In the genomic region with DNA sequence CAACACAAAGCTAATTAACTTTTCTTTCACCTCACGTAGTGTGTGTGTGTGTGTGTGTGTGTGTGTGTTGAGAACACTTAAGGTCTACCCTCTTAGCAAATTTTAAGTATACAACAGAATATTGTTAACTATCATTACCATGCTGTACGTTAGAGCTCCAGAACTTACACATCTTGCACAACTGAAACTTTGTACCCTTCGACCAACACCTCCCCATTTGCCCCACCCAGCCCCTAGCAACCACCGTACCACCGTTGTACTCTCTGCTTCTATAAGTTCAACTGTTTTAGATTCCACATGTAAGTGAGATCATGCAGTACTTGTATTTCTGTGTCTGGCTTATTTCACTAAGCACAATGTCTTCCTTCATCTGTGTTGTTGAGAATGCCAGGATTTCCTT, we compare ENCODE assay signal across 26 cellular contexts. TPM values are rescaled to one million over a fixed set of nuclear protein-coding genes. Genes with fewer than 3 reads are reported as not detected.
DNase-seq lines count a peak whose midpoint lies in the region; ATAC-seq, FAIRE-seq and TF ChIP-seq lines count a peak whose summit lies in the region.
"Had no signal": no experiment of that assay in that cellular context is flagged by ENCODE, and none has a peak within 500 bp of the region (broad histone marks: within the 10 kb centered on the region; RNA-seq: fewer than 3 reads in every experiment).

No MANE protein-coding gene starts in this region.

- no TSS peak for BruUV-seq in HepG2 (replicated peaks; lab: Mats Ljungman, UMichigan)

- no peaks in the 10 kb centered on the region for H3K79me2 ChIP-seq in HepG2 (ENCODE audit: insufficient read depth, low read length)
- no peaks in the 10 kb centered on the region for H3K79me2 ChIP-seq in GM23248 (ENCODE audit: insufficient read depth)

- POLR2A ChIA-PET in HepG2 (lab: Yijun Ruan, JAX), result no interaction called here

- WGBS in HepG2 (ENCODE audit: low lambda C conversion rate), result under 1% methylated on average over 5 of the region's 5 CpGs
- WGBS in right lobe of liver (ENCODE audit: insufficient coverage, low coverage, low lambda C conversion rate, missing lambda C conversion rate), result 49% methylated on average over 5 of the region's 5 CpGs
- 89% methylated on average over 5 of the region's 5 CpGs for WGBS in esophagus muscularis mucosa
- WGBS in small intestine, 3 donors, result 19 to 43% (median 30%) methylated on average over 5 of the region's 5 CpGs
- 85% methylated on average over 5 of the region's 5 CpGs for WGBS in prostate gland
- WGBS in GM23248 (ENCODE audit: low coverage in 1 of 2, low lambda C conversion rate in 2 of 2, missing lambda C conversion rate in 2 of 2), 2 experiments, result 55 to 62% methylated on average over 5 of the region's 5 CpGs

- TF ChIP-seq CTCF in HepG2 (CRISPR knock-in tag; IDR thresholded peaks at IDR 0.05) (no peak), right lobe of liver (IDR thresholded peaks at IDR 0.05) (no peak), esophagus muscularis mucosa (IDR thresholded peaks at IDR 0.05) (no peak), prostate gland (IDR thresholded peaks at IDR 0.05) (no peak)

- H2AFZ ChIP-seq in HepG2 (ENCODE audit: low read length), result no peak overlapping the region
- H2AFZ ChIP-seq in GM23248, result no peak overlapping the region

- ATAC-seq in HepG2 (peak; percentile 90), right lobe of liver (no peak)
- ATAC-seq: GM12878 had no signal

- CTCF ChIA-PET in HepG2 (lab: Yijun Ruan, JAX; ENCODE audit: low intra/inter-chr PET ratio, low total read pairs), result no interaction called here

- no peaks in the 10 kb centered on the region for H3K9me3 ChIP-seq in HepG2 (ENCODE audit: low read length)
- H3K9me3 ChIP-seq in right lobe of liver, result no peaks in the 10 kb centered on the region
- H3K9me3 ChIP-seq in esophagus muscularis mucosa, result no peaks in the 10 kb centered on the region
- H3K9me3 ChIP-seq in small intestine (ENCODE audit: control insufficient read depth, low read depth), result no peaks in the 10 kb centered on the region
- H3K9me3 ChIP-seq in prostate gland, result no peaks in the 10 kb centered on the region
- no peaks in the 10 kb centered on the region for H3K9me3 ChIP-seq in GM23248 (ENCODE audit: low read depth)
- H3K9me3 ChIP-seq: BE2C had no signal

- H4K20me1 ChIP-seq in HepG2 (ENCODE audit: insufficient read depth, low read length), result no peaks in the 10 kb centered on the region
- no peaks in the 10 kb centered on the region for H4K20me1 ChIP-seq in GM23248 (ENCODE audit: insufficient read depth)
- H4K20me1 ChIP-seq: BLaER1 had no signal

- H3K27ac ChIP-seq in HepG2 (ENCODE audit: extremely low read length, insufficient read depth, low read length) (no peak overlapping the region), right lobe of liver (no peak overlapping the region), esophagus muscularis mucosa (replicated peaks in 1 of 4) (no peak overlapping the region), small intestine (ENCODE audit: low read depth in 1 of 2, low read length in 1 of 2) (no peak overlapping the region), prostate gland (no peak overlapping the region), GM23248 (no peak overlapping the region)
- H3K27ac ChIP-seq: BLaER1 had no signal

- H3K9ac ChIP-seq in HepG2 (ENCODE audit: insufficient read depth, low read depth, low read length), result no peak overlapping the region
- H3K9ac ChIP-seq in GM23248, result no peak overlapping the region
- H3K9ac ChIP-seq: BLaER1 had no signal

- H3K36me3 ChIP-seq in HepG2 (replicated peaks in 1 of 2; ENCODE audit: control insufficient read depth in 1 of 2, insufficient read depth in 2 of 2, low read length in 2 of 2) (no peaks in the 10 kb centered on the region), right lobe of liver (no peaks in the 10 kb centered on the region), esophagus muscularis mucosa (no peaks in the 10 kb centered on the region), small intestine (ENCODE audit: control insufficient read depth in 2 of 2, insufficient read depth in 2 of 2, low read length in 2 of 2) (peaks cover 0 to 2% of the 10 kb centered on the region in 2 donors), prostate gland (no peaks in the 10 kb centered on the region), GM23248 (ENCODE audit: low read depth) (no peaks in the 10 kb centered on the region)
- H3K36me3 ChIP-seq: BE2C, BLaER1 had no signal

- TF ChIP-seq POLR2A in HepG2 (IDR thresholded peaks at IDR 0.05; ENCODE audit: insufficient read depth in 1 of 2, low read depth in 2 of 2, low read length in 2 of 2) (no peak), right lobe of liver (IDR thresholded peaks at IDR 0.05) (no peak), esophagus muscularis mucosa (IDR thresholded peaks at IDR 0.05; ENCODE audit: low read depth) (no peak), prostate gland (IDR thresholded peaks at IDR 0.05) (no peak)

- H3F3A ChIP-seq in GM23248 (ENCODE audit: insufficient read depth), result no peaks in the 10 kb centered on the region

- intact Hi-C loops in HepG2 (cut with micrococcal nuclease; ENCODE audit: unreplicated experiment) (no loop called here), right lobe of liver (cut with DNase I) (no loop called here), esophagus muscularis mucosa (cut with DNase I) (no loop called here), prostate gland (cut with DNase I) (no loop called here)

- TF ChIP-seq RAD21 in HepG2 (CRISPR knock-in tag; IDR thresholded peaks at IDR 0.05), result no peak

- in situ Hi-C loops in HepG2 (cut with HindIII; ENCODE audit: extremely low pct_ligation_motif_present, low pct_unique_long_range_greater_than_20kb), result no loop called here
- in situ Hi-C loops in GM23248 (cut with MboI), result no loop called here

- DNase-seq in HepG2 (ENCODE audit: low spot score) (peak; percentile 34), right lobe of liver (no peak), esophagus muscularis mucosa (ENCODE audit: extremely low spot score) (peak; percentile 66), small intestine (peak; percentile 61), prostate gland (ENCODE audit: low spot score) (no peak), GM23248 (no peak)
- DNase-seq: 8988T; ACHN; BE2C; C1 segment of cervical spinal cord; CD4-positive, alpha-beta memory T cell; CD4-positive, CD25-positive, alpha-beta regulatory T cell; CD8-positive, alpha-beta memory T cell; COR-L47; DMS 273 treated with DMSO at 0.1 percent for 48 hours; DMS153; DMS53; DMS79; DND-41; EL; GDM1 had no signal

- 0 out of 5 replicates have a peak, but pooled peaks cover 0 to 10% of the 10 kb centered on the region in 2 experiments for H3K27me3 ChIP-seq in HepG2 (ENCODE audit: control insufficient read depth in 1 of 2, insufficient read depth in 2 of 2, low read length in 2 of 2)
- no peaks in the 10 kb centered on the region for H3K27me3 ChIP-seq in right lobe of liver
- no peaks in the 10 kb centered on the region for H3K27me3 ChIP-seq in esophagus muscularis mucosa
- H3K27me3 ChIP-seq in small intestine (ENCODE audit: control insufficient read depth in 2 of 2, insufficient read depth in 2 of 2, low read length in 2 of 2), result no peaks in the 10 kb centered on the region
- no peaks in the 10 kb centered on the region for H3K27me3 ChIP-seq in prostate gland (replicated peaks; ENCODE audit: insufficient read depth)
- H3K27me3 ChIP-seq in GM23248 (replicated peaks; ENCODE audit: insufficient read depth), result peaks cover 30% of the 10 kb centered on the region
- H3K27me3 ChIP-seq: BLaER1 had no signal

- TF ChIP-seq EP300 in HepG2 (IDR thresholded peaks at IDR 0.05; ENCODE audit: low read depth in 2 of 2, low read length in 2 of 2) (no peak), HepG2 (CRISPR knock-in tag; IDR thresholded peaks at IDR 0.05; ENCODE audit: borderline replicate concordance) (no peak), esophagus muscularis mucosa (IDR thresholded peaks at IDR 0.05) (no peak)

- H3K4me3 ChIP-seq in HepG2 (replicated peaks in 1 of 3; ENCODE audit: insufficient read depth in 1 of 3, low read depth in 2 of 3, low read length in 3 of 3) (no peak overlapping the region), right lobe of liver (no peak overlapping the region), esophagus muscularis mucosa (no peak overlapping the region), small intestine (ENCODE audit: low read depth in 1 of 2, low read length in 2 of 2) (no peak overlapping the region), prostate gland (no peak overlapping the region), GM23248 (no peak overlapping the region)
- H3K4me3 ChIP-seq: BLaER1, GM12878 had no signal

- H3K4me2 ChIP-seq in HepG2 (ENCODE audit: low read depth, low read length) (no peak overlapping the region), GM23248 (ENCODE audit: unreplicated experiment) (no peak overlapping the region)
- H3K4me2 ChIP-seq: BLaER1 had no signal

- H3K9me2 ChIP-seq in GM23248 (ENCODE audit: insufficient read depth), result no peaks in the 10 kb centered on the region

- peaks cover 8% of the 10 kb centered on the region for H3K4me1 ChIP-seq in HepG2 (ENCODE audit: insufficient read depth, low read length)
- no peaks in the 10 kb centered on the region for H3K4me1 ChIP-seq in right lobe of liver
- H3K4me1 ChIP-seq in esophagus muscularis mucosa, result no peaks in the 10 kb centered on the region
- no peaks in the 10 kb centered on the region for H3K4me1 ChIP-seq in small intestine (ENCODE audit: control insufficient read depth in 2 of 2, insufficient read depth in 1 of 2, low read depth in 1 of 2, low read length in 1 of 2)
- no peaks in the 10 kb centered on the region for H3K4me1 ChIP-seq in prostate gland (replicated peaks)
- no peaks in the 10 kb centered on the region for H3K4me1 ChIP-seq in GM23248 (ENCODE audit: insufficient read depth)
- H3K4me1 ChIP-seq: BE2C had no signal

- peak; percentile 60 for FAIRE-seq in HepG2 (lab: Jason Lieb, UNC)
- no peak for FAIRE-seq in small intestine (lab: Jason Lieb, UNC)
- FAIRE-seq: A204.1, GM12878, GM12892, GM18507 had no signal

RNA-seq across cellular contexts. Expression of a gene that starts 28.1 kb away (rescaled TPM):
- 2.8 and 4.0 TPM in 2 replicates for total RNA-seq in HepG2 (2016; rRNA removed; fragmentation: Illumina TruSeq; extraction: Trizol)
- 0.79 and 0.91 TPM in 2 replicates for total RNA-seq in HepG2 (2016; cell fraction: cytosol; rRNA removed; fragmentation: Illumina TruSeq; extraction: Trizol; ENCODE audit: low read depth)
- 2.6 and 3.4 TPM in 2 replicates for total RNA-seq in HepG2 (2016; cell fraction: insoluble cytoplasmic fraction; rRNA removed; fragmentation: Illumina TruSeq; extraction: Trizol)
- 1.7 and 1.9 TPM in 2 replicates for total RNA-seq in HepG2 (2016; cell fraction: membrane; rRNA removed; fragmentation: Illumina TruSeq; extraction: Trizol)
- total RNA-seq in HepG2 (2016; cell fraction: nucleus; rRNA removed; fragmentation: Illumina TruSeq; extraction: Trizol), result 3.8 and 4.8 TPM in 2 replicates
- 1.8 and 2.0 TPM in 2 replicates for polyA plus RNA-seq in HepG2 (2011; rRNA removed)
- polyA plus RNA-seq in HepG2 (2011; cell fraction: cytosol; rRNA removed), result 1.4 and 1.5 TPM in 2 replicates
- 5.0 and 5.9 TPM in 2 replicates for polyA plus RNA-seq in HepG2 (2011; cell fraction: nucleus; rRNA removed)
- polyA plus RNA-seq in HepG2 (2012), result 1.5 and 2.0 TPM in 2 replicates
- 0.28 and 0.36 TPM in 2 replicates for polyA plus RNA-seq in HepG2 (2016; cell fraction: cytosol; fragmentation: Illumina TruSeq; extraction: Trizol; ENCODE audit: low read depth)
- 3.1 and 3.6 TPM in 2 replicates for polyA plus RNA-seq in HepG2 (2016; cell fraction: insoluble cytoplasmic fraction; fragmentation: Illumina TruSeq; extraction: Trizol; ENCODE audit: low read depth)
- 0.69 and 0.76 TPM in 2 replicates for polyA plus RNA-seq in HepG2 (2016; cell fraction: membrane; fragmentation: Illumina TruSeq; extraction: Trizol; ENCODE audit: low read depth)
- polyA plus RNA-seq in HepG2 (2016; cell fraction: nucleus; fragmentation: Illumina TruSeq; extraction: Trizol; ENCODE audit: insufficient read depth, low read depth), result 4.2 and 4.4 TPM in 2 replicates
- polyA minus RNA-seq in HepG2 (2011; rRNA and poly(A)+ RNA removed; ENCODE audit: low replicate concordance), result 1.8 and 5.1 TPM in 2 replicates
- polyA minus RNA-seq in HepG2 (2011; cell fraction: cytosol; rRNA and poly(A)+ RNA removed), result 0.79 and 1.4 TPM in 2 replicates
- 8.5 and 8.8 TPM in 2 replicates for polyA minus RNA-seq in HepG2 (2011; cell fraction: nucleus; rRNA and poly(A)+ RNA removed)
- total RNA-seq in right lobe of liver, result 10 to 100 TPM in 5 of 6 experiments, 1 to 10 TPM in 1; 6.6 to 15.6 (median 11.3) TPM
- 10 to 100 TPM in 2 of 4 donors, 1 to 10 TPM in 2; 9.6 to 15.8 (median 12.3) TPM for total RNA-seq in esophagus muscularis mucosa
- polyA plus RNA-seq in small intestine, result 1 to 10 TPM; 2.2 to 3.7 (median 3.1) TPM
- 10 to 100 TPM in 1 of 2 donors, 1 to 10 TPM in 1; 6.5 to 16.7 TPM for total RNA-seq in prostate gland
- 1.4 and 2.8 TPM in 2 replicates for total RNA-seq in GM23248 (2014; rRNA removed; shearing (Covaris generic))
- 1.8 and 2.2 TPM in 2 replicates for polyA plus RNA-seq in GM23248 (2016; fragmentation: Nextera tagmentation; extraction: Ambion mirVana)

Comparison
In these comparisons a context has a peak if more than half of its experiments do, and no peak if none do; other contexts are left out.
1. DNase-seq: peak in HepG2 (single experiment), esophagus muscularis mucosa (single experiment) and small intestine (single experiment); none in right lobe of liver (0 of 3), prostate gland (single experiment) and GM23248 (single experiment).